Comparison of ENCODE assay signal across 17 cellular contexts in genomic region chr13:107462501-107462900, GRCh38.
"Had no signal": no experiment of that assay in that cellular context is flagged by ENCODE, and none has a peak within 500 bp of the region (broad histone marks: within the 10 kb centered on the region; RNA-seq: fewer than 3 reads in every experiment).

No MANE protein-coding gene starts in this region.

- H3K27me3 Mint-ChIP-seq: dendritic cell treated with granulocyte-macrophage colony-stimulating factor and Interleukin-4, amounts not matched to agents 40 ng/mL and 50 ng/mL, for 4 days; naive thymus-derived CD4-positive, alpha-beta T cell; progenitor cell of endocrine pancreas had no signal

- ATAC-seq: foreskin keratinocyte; left colon; left ventricle myocardium superior; naive thymus-derived CD4-positive, alpha-beta T cell; pancreas; right cardiac atrium had no signal

- H3K4me1 ChIP-seq: esophagus squamous epithelium, foreskin keratinocyte, pancreas had no signal

- H3K36me3 Mint-ChIP-seq: immature natural killer cell; naive thymus-derived CD4-positive, alpha-beta T cell had no signal

- H3K4me3 ChIP-seq: esophagus squamous epithelium, lung, pancreas had no signal

- H3K4me1 Mint-ChIP-seq: naive thymus-derived CD4-positive, alpha-beta T cell had no signal

- H3K4me3 Mint-ChIP-seq: dendritic cell treated with granulocyte-macrophage colony-stimulating factor and Interleukin-4, amounts not matched to agents 40 ng/mL and 50 ng/mL, for 4 days; immature natural killer cell; naive thymus-derived CD4-positive, alpha-beta T cell had no signal

- FAIRE-seq: colon, pancreas, small intestine had no signal

- H3K27ac Mint-ChIP-seq: dendritic cell treated with granulocyte-macrophage colony-stimulating factor and Interleukin-4, amounts not matched to agents 40 ng/mL and 50 ng/mL, for 4 days; immature natural killer cell; naive thymus-derived CD4-positive, alpha-beta T cell; progenitor cell of endocrine pancreas had no signal

- H3K9me3 ChIP-seq: pancreas had no signal

- DNase-seq: esophagus squamous epithelium; foreskin keratinocyte; immature natural killer cell; left colon; left ventricle myocardium superior; mesendoderm; naive thymus-derived CD4-positive, alpha-beta T cell; pancreas; right cardiac atrium; small intestine; stimulated activated CD4-positive, alpha-beta T cell treated with anti-CD3 and anti-CD28 coated beads, Interleukin-12 subunit alpha, Interleukin-12 subunit beta, amount 100 ng/mL, for 4 hours; stimulated activated naive CD4-positive, alpha-beta T cell treated with Interleukin-2 at 50 U/mL for 16 hours; trophoblast cell had no signal

- H3K27me3 ChIP-seq: esophagus squamous epithelium, foreskin keratinocyte, pancreas had no signal

- H3K36me3 ChIP-seq: esophagus squamous epithelium, pancreas had no signal

- H3K27ac ChIP-seq: esophagus squamous epithelium, foreskin keratinocyte, pancreas had no signal
